Comparison of ENCODE assay signal across 17 cellular contexts in genomic region chr6:165776699-165777098, GRCh38.
DNase-seq lines count a peak whose midpoint lies in the region; FAIRE-seq and TF ChIP-seq lines count a peak whose summit lies in the region.
"Had no signal": no experiment of that assay in that cellular context is flagged by ENCODE, and none has a peak within 500 bp of the region (broad histone marks: within the 10 kb centered on the region; RNA-seq: fewer than 3 reads in every experiment).

No MANE protein-coding gene starts in this region.

- H3K79me2 ChIP-seq in H1 (ENCODE audit: control insufficient read depth in 1 of 2, insufficient read depth in 2 of 2, low read length in 2 of 2) (no peaks in the 10 kb centered on the region), neural progenitor cell (ENCODE audit: low read depth) (no peaks in the 10 kb centered on the region)

- CTCF ChIA-PET in H1 (lab: Charles Lee; ENCODE audit: partially characterized antibody) (interaction anchor here (0.7 to 1.5 kb wide), 6 partner anchors 24 to 114 kb away, joined by 3 read pairs; no protein-coding TSS in a partner anchor), MCF 10A (lab: Yijun Ruan, JAX) (interaction anchor here (1.0 kb wide), 1 partner anchor 336 kb away, joined by 4 read pairs; no protein-coding TSS in a partner anchor)

- no peak overlapping the region for H2BK120ac ChIP-seq in H1 (replicated peaks; ENCODE audit: low read depth, low read length)

- TF ChIP-seq EP300 in H1 (IDR thresholded peaks at IDR 0.05; ENCODE audit: borderline replicate concordance in 1 of 2, low read depth in 2 of 2, low read length in 2 of 2) (no peak), transverse colon (IDR thresholded peaks at IDR 0.05; ENCODE audit: low read depth) (no peak)

- no peak overlapping the region; the same call in 1 of the 2 replicates for H2AFZ ChIP-seq in H1 (ENCODE audit: low read length)
- H2AFZ ChIP-seq in neural progenitor cell (replicated peaks) = peak overlapping the region; percentile 35

- H2BK12ac ChIP-seq in H1 (ENCODE audit: low read depth, low read length) = no peak overlapping the region

- peaks cover 0 to 3% (median 0%) of the 10 kb centered on the region in 4 experiments; a peak in 1 of 7 replicates for H3K27me3 ChIP-seq in H1 (replicated peaks in 1 of 4; ENCODE audit: control insufficient read depth in 3 of 4, extremely low read depth in 1 of 4, insufficient read depth in 3 of 4, low read length in 3 of 4)
- H3K27me3 ChIP-seq in neural progenitor cell = no peaks in the 10 kb centered on the region
- H3K27me3 ChIP-seq in transverse colon = peaks cover 10% of the 10 kb centered on the region

- no peak overlapping the region for H4K91ac ChIP-seq in H1 (replicated peaks; ENCODE audit: insufficient read length, low read length)

- no peaks in the 10 kb centered on the region for H3K79me1 ChIP-seq in H1 (ENCODE audit: low read depth, low read length)

- H3K4me1 Mint-ChIP-seq in neural progenitor cell (peaks cover 20% of the 10 kb centered on the region), MCF 10A (ENCODE audit: insufficient read depth, unreplicated experiment) (no peaks in the 10 kb centered on the region)
- H3K4me1 Mint-ChIP-seq: B cell had no signal

- H3K4me2 ChIP-seq in H1 (ENCODE audit: insufficient read depth in 1 of 2, low read depth in 2 of 2, low read length in 2 of 2) (peak overlapping the region; percentile 5 to 10; a peak in 2 of 4 replicates), neural progenitor cell (no peak overlapping the region)

- TF ChIP-seq CTCF in H1 (IDR thresholded peaks at IDR 0.05; ENCODE audit: control extremely low read depth in 1 of 3, insufficient read depth in 1 of 3, low read depth in 1 of 3, low read length in 3 of 3) (no peak), neural progenitor cell (IDR thresholded peaks at IDR 0.05) (no peak), transverse colon (IDR thresholded peaks at IDR 0.05) (no peak), MCF 10A (IDR thresholded peaks at IDR 0.05; ENCODE audit: unreplicated experiment) (no peak)

- BruUV-seq in MCF 10A (replicated peaks; lab: Mats Ljungman, UMichigan) = no TSS peak

- H3K4ac ChIP-seq in H1 (replicated peaks; ENCODE audit: insufficient read length, low read depth, low read length) = peak overlapping the region; percentile 16

- H3K27ac Mint-ChIP-seq in neural progenitor cell (no peak overlapping the region), MCF 10A (ENCODE audit: low read depth, unreplicated experiment) (no peak overlapping the region)
- H3K27ac Mint-ChIP-seq: B cell; CD8-positive, alpha-beta T cell had no signal

- no peak for TF ChIP-seq RAD21 in H1 (IDR thresholded peaks at IDR 0.05 in 1 of 2, conservative IDR thresholded peaks at IDR 0.05 in 1 of 2; ENCODE audit: low read depth in 2 of 2, low read length in 2 of 2)

- no peak overlapping the region for H3K4me3 Mint-ChIP-seq in neural progenitor cell
- H3K4me3 Mint-ChIP-seq in MCF 10A (ENCODE audit: unreplicated experiment) = no peak overlapping the region
- H3K4me3 Mint-ChIP-seq: B cell; CD8-positive, alpha-beta T cell had no signal

- no peaks in the 10 kb centered on the region for H3F3A ChIP-seq in neural progenitor cell (ENCODE audit: low read depth)

- H2BK20ac ChIP-seq in H1 (ENCODE audit: low read length) = no peak overlapping the region

- H3K36me3 ChIP-seq in H1 (ENCODE audit: control insufficient read depth in 2 of 4, insufficient read depth in 4 of 4, low read length in 3 of 4) (no peaks in the 10 kb centered on the region), neural progenitor cell (no peaks in the 10 kb centered on the region), transverse colon (no peaks in the 10 kb centered on the region)
- H3K36me3 ChIP-seq: BLaER1 treated with 17β-estradiol and CSF1 and Interleukin-3, amounts not matched to agents 10 nM and 100 nM; HAP-1 had no signal

- H2BK15ac ChIP-seq in H1 (ENCODE audit: low read length) = no peak overlapping the region

- POLR2A ChIA-PET in H1 (lab: Charles Lee; ENCODE audit: partially characterized antibody) = interaction anchor here (1.5 kb wide), 1 partner anchor 31 kb away, joined by 3 read pairs; no protein-coding TSS in a partner anchor
- POLR2A ChIA-PET in MCF 10A (lab: Yijun Ruan, JAX) = no interaction called here

- H3K9me3 ChIP-seq in H1 (ENCODE audit: insufficient read depth in 2 of 2, low read depth in 1 of 2, low read length in 1 of 2) = no peaks in the 10 kb centered on the region
- H3K9me3 ChIP-seq in neural progenitor cell (ENCODE audit: low read depth) = no peaks in the 10 kb centered on the region
- no peaks in the 10 kb centered on the region for H3K9me3 ChIP-seq in transverse colon
- H3K9me3 ChIP-seq: BLaER1 treated with 17β-estradiol and CSF1 and Interleukin-3, amounts not matched to agents 10 nM and 100 nM; HAP-1 had no signal

- no peak overlapping the region for H4K5ac ChIP-seq in H1 (ENCODE audit: insufficient read length, low read depth, low read length)

- 66% methylated on average over 5 of the region's 5 CpGs; no CpG with 5 or more reads in 1 of the 2 experiments for WGBS in H1 (ENCODE audit: extremely low coverage in 1 of 2, insufficient coverage in 1 of 2, insufficient read length in 1 of 2, insufficient replicate concordance in 2 of 2, low coverage in 1 of 2, low lambda C conversion rate in 2 of 2, missing lambda C conversion rate in 1 of 2), 2 experiments
- WGBS in transverse colon (ENCODE audit: low coverage in 1 of 2), 2 donors = 40 to 50% methylated on average over 1 to 5 of the region's 5 CpGs

- H4K8ac ChIP-seq in H1 (ENCODE audit: extremely low read depth, insufficient read depth, low read length) = no peak overlapping the region

- H3K27ac ChIP-seq in H1 (ENCODE audit: low read depth, low read length) (no peak overlapping the region), neural progenitor cell (no peak overlapping the region), transverse colon (no peak overlapping the region)
- H3K27ac ChIP-seq: BLaER1 treated with 17β-estradiol and CSF1 and Interleukin-3, amounts not matched to agents 10 nM and 100 nM had no signal

- peak; percentile 32 for DNase-seq in MV-4-11 (lab: John Stamatoyannopoulos, UW)
- DNase-seq in H1 (ENCODE audit: low read depth in 1 of 2, low spot score in 2 of 2) = no peak
- DNase-seq in neural progenitor cell (ENCODE audit: low spot score) = no peak
- no peak for DNase-seq in transverse colon
- DNase-seq in MCF 10A (ENCODE audit: unreplicated experiment) = no peak
- DNase-seq in activated CD4-positive, CD25-positive, alpha-beta regulatory T cell (lab: John Stamatoyannopoulos, UW) = no peak
- DNase-seq: Calu3; CD8-positive, alpha-beta T cell; DMS53; DND-41; EL; IMR-90 had no signal

- H3K4me1 ChIP-seq in H1 (replicated peaks in 1 of 4; ENCODE audit: control insufficient read depth in 3 of 4, insufficient read depth in 4 of 4, low read length in 3 of 4) = peaks cover 4 to 7% (median 5%) of the 10 kb centered on the region in 4 experiments; a peak in 6 of 7 replicates
- no peaks in the 10 kb centered on the region for H3K4me1 ChIP-seq in neural progenitor cell
- H3K4me1 ChIP-seq in transverse colon = peaks cover 0 to 1% (median 0%) of the 10 kb centered on the region in 4 donors

- in situ Hi-C loops in transverse colon (cut with MboI; ENCODE audit: low pct_ligation_motif_present in 1 of 4, low pct_unique_long_range_greater_than_20kb in 1 of 4, low sequenced_read_pairs in 3 of 4) = no loop called here

- no peaks in the 10 kb centered on the region; the same call in 1 of the 2 replicates for H3K23me2 ChIP-seq in H1 (ENCODE audit: low read depth, low read length)

- peaks cover 12% of the 10 kb centered on the region for H3K27me3 Mint-ChIP-seq in neural progenitor cell (ENCODE audit: insufficient read depth, low read depth)
- H3K27me3 Mint-ChIP-seq in MCF 10A (ENCODE audit: insufficient read depth, unreplicated experiment) = no peaks in the 10 kb centered on the region

- 0 out of 2 replicates have a peak overlapping the region, but pooled peaks have one; percentile 15 for H2AK5ac ChIP-seq in H1 (ENCODE audit: low read depth, low read length)

- no peak overlapping the region for H2BK5ac ChIP-seq in H1 (ENCODE audit: low read depth, low read length)

- H3K14ac ChIP-seq in H1 (ENCODE audit: insufficient read length) = no peak overlapping the region

- H4K20me1 ChIP-seq in H1 (replicated peaks in 1 of 2; ENCODE audit: control insufficient read depth in 1 of 2, insufficient read depth in 2 of 2, low read length in 2 of 2) (no peaks in the 10 kb centered on the region), neural progenitor cell (ENCODE audit: low read depth) (no peaks in the 10 kb centered on the region)
- H4K20me1 ChIP-seq: BLaER1 treated with 17β-estradiol and CSF1 and Interleukin-3, amounts not matched to agents 10 nM and 100 nM had no signal

- intact Hi-C loops in transverse colon (cut with DNase I; ENCODE audit: low total_unique reads) (no loop called here), MCF 10A (cut with micrococcal nuclease) (no loop called here)

- no peak for FAIRE-seq in H1 (lab: Jason Lieb, UNC)
- FAIRE-seq: GM12878, HTR-8/SVneo had no signal

- H3K18ac ChIP-seq in H1 (ENCODE audit: extremely low read depth, low read length) = no peak overlapping the region

- H3K9ac ChIP-seq in H1 (replicated peaks in 1 of 4; ENCODE audit: extremely low read depth in 1 of 4, low read depth in 3 of 4, low read length in 3 of 4) (no peak overlapping the region), neural progenitor cell (no peak overlapping the region)
- H3K9ac ChIP-seq: BLaER1 treated with 17β-estradiol and CSF1 and Interleukin-3, amounts not matched to agents 10 nM and 100 nM had no signal

- no peaks in the 10 kb centered on the region for H3K36me3 Mint-ChIP-seq in neural progenitor cell
- no peaks in the 10 kb centered on the region for H3K36me3 Mint-ChIP-seq in MCF 10A (ENCODE audit: insufficient read depth, unreplicated experiment)
- H3K36me3 Mint-ChIP-seq: CD8-positive, alpha-beta T cell had no signal

- H3K56ac ChIP-seq in H1 (replicated peaks; ENCODE audit: insufficient read length, low read depth, low read length) = no peak overlapping the region

- TF ChIP-seq POLR2A in H1 (IDR thresholded peaks at IDR 0.05; ENCODE audit: control extremely low read depth in 1 of 2, low read depth in 2 of 2, low read length in 2 of 2) (no peak), transverse colon (IDR thresholded peaks at IDR 0.05) (no peak)

- no peak overlapping the region for H3K23ac ChIP-seq in H1 (ENCODE audit: insufficient read length)

- no peaks in the 10 kb centered on the region for H3K9me3 Mint-ChIP-seq in neural progenitor cell
- H3K9me3 Mint-ChIP-seq in MCF 10A (ENCODE audit: unreplicated experiment) = no peaks in the 10 kb centered on the region
- H3K9me3 Mint-ChIP-seq: CD8-positive, alpha-beta T cell had no signal

- no peak overlapping the region for H3K4me3 ChIP-seq in H1 (ENCODE audit: extremely low read depth in 1 of 4, insufficient read depth in 2 of 4, low read depth in 3 of 4, low read length in 4 of 4)
- H3K4me3 ChIP-seq in neural progenitor cell = no peak overlapping the region
- no peak overlapping the region for H3K4me3 ChIP-seq in transverse colon
- H3K4me3 ChIP-seq: BLaER1 treated with 17β-estradiol and CSF1 and Interleukin-3, amounts not matched to agents 10 nM and 100 nM; GM12878; HAP-1 had no signal

TF ChIP-seq in H1, 55 proteins besides CTCF, POLR2A, EP300 and RAD21 (continues in another document):
- TF ChIP-seq BACH1 (IDR thresholded peaks at IDR 0.05; ENCODE audit: low read length) = no peak
